ENCODE assay signal across 8 cellular contexts in the genomic region with DNA sequence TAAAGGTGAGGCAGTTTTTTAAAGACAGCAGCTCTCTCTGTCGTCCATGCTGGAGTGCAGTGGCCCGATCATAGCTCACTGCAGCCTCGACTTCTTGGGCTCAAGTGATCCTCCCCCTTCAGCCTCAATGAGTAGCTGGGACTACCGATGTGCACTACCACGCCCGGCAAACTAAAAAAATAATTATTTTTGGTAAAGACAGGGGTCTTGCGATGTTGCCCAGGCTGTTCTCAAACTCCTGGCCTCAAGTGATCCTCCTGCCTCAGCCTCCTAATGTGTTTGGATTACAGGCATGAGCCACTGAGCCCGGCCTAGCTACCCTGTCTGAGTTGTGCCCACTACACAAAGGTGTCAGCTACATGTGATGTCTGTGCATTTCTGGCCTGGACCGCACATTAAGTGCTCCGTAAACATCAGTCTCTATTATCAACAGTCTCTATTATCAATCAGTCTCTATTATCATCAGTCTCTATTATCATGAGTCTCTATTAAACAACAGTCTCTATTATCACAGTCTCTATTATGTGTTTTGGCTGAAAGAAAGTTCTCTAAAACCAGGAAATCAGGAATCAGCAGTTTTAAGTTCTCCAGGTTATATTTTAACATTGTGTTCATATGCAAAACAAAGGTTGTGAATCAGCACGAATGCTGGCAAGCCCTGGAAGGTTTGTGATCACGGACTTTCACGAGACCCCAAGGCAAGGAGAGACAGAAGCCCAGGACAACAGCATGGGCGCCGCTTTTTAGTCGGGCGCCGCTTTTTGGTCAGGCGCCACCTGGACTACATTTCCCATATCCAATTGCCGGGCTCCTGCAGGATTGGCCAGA. TPM values are rescaled to one million over a fixed set of nuclear protein-coding genes. Genes with fewer than 3 reads are reported as not detected.
DNase-seq lines count a peak whose midpoint lies in the region; ATAC-seq, FAIRE-seq and TF ChIP-seq lines count a peak whose summit lies in the region.

No MANE protein-coding gene starts in this region.

- ATAC-seq in PC-3 (no peak), pancreas (no peak), HG02852 (IDR thresholded peaks at IDR 0.05; ENCODE audit: unreplicated experiment) (no peak), GM21576 (IDR thresholded peaks at IDR 0.05; ENCODE audit: unreplicated experiment) (no peak)

- dilution Hi-C loops in endothelial cell of umbilical vein (cut with MboI; ENCODE audit: extremely low pct_ligation_motif_present, low sequenced_read_pairs): no loop called here

- no peaks in the 10 kb centered on the region for H3K9me2 ChIP-seq in PC-3 (replicated peaks; ENCODE audit: low read length)

- POLR2A ChIA-PET in PC-3 (lab: Charles Lee; ENCODE audit: unreplicated experiment) (interaction anchor here (0.6 kb wide), 1 partner anchor 675 kb away, joined by 3 read pairs; no protein-coding TSS in a partner anchor), endothelial cell of umbilical vein (lab: Charles Lee) (no interaction called here)

- H3K79me2 ChIP-seq in PC-3 (ENCODE audit: low read length) (peaks cover 7% of the 10 kb centered on the region), endothelial cell of umbilical vein (ENCODE audit: control insufficient read depth, insufficient read depth, low read length) (no peaks in the 10 kb centered on the region)

- TF ChIP-seq CTCF in PC-3 (conservative IDR thresholded peaks at IDR 0.05; ENCODE audit: low read depth, low read length): no peak
- no peak for TF ChIP-seq CTCF in endothelial cell of umbilical vein (IDR thresholded peaks at IDR 0.05; ENCODE audit: extremely low read depth in 1 of 2, insufficient read depth in 1 of 2, low read depth in 1 of 2, low read length in 2 of 2)
- TF ChIP-seq CTCF in pancreas (IDR thresholded peaks at IDR 0.05): no peak

- no peak for DNase-seq in PC-3
- no peak for DNase-seq in endothelial cell of umbilical vein (ENCODE audit: low read depth, low spot score)
- DNase-seq in pancreas: peak in 1 of 6 donors; percentile 22
- DNase-seq in NCI-H1694 (lab: John Stamatoyannopoulos, UW): no peak
- no peak for DNase-seq in DMS 273 treated with DMSO at 0.1 percent for 48 hours (lab: John Stamatoyannopoulos, UW)

- H4K20me1 ChIP-seq in PC-3 (ENCODE audit: low read length): no peaks in the 10 kb centered on the region
- H4K20me1 ChIP-seq in endothelial cell of umbilical vein (replicated peaks; ENCODE audit: control insufficient read depth, extremely low read depth, insufficient read depth, low read length): no peaks in the 10 kb centered on the region

- CTCF ChIA-PET in PC-3 (lab: Charles Lee): no interaction called here
- CTCF ChIA-PET in endothelial cell of umbilical vein (lab: Charles Lee): interaction anchor here (0.7 to 1.1 kb wide), 7 partner anchors 44 to 862 kb away, joined by 3 to 10 read pairs (median 4); no protein-coding TSS in a partner anchor

- BruUV-seq in PC-3 (replicated peaks; lab: Mats Ljungman, UMichigan): TSS peak; percentile 33
- BruUV-seq in endothelial cell of umbilical vein (replicated peaks; lab: Mats Ljungman, UMichigan): TSS peak; percentile 22

- H3K4me3 ChIP-seq in PC-3 (ENCODE audit: low read length) (peak overlapping the region; percentile 95), endothelial cell of umbilical vein (replicated peaks in 1 of 3; ENCODE audit: insufficient read depth in 1 of 3, low read depth in 1 of 3, low read length in 3 of 3) (peak overlapping the region in 2 of 3 experiments; percentile 54 to 79), pancreas (peak overlapping the region; percentile 73 to 99 (median 88))

- H3K27me3 ChIP-seq in PC-3 (ENCODE audit: low read length) (peaks cover 12% of the 10 kb centered on the region), endothelial cell of umbilical vein (ENCODE audit: control insufficient read depth in 2 of 2, insufficient read depth in 2 of 2, low read length in 2 of 2) (no peaks in the 10 kb centered on the region), pancreas (no peaks in the 10 kb centered on the region)

- H3K9me1 ChIP-seq in endothelial cell of umbilical vein (replicated peaks; ENCODE audit: control insufficient read depth, extremely low read depth, insufficient read depth, low read length): no peaks in the 10 kb centered on the region

- peak overlapping the region; percentile 46; the same call in 1 of the 2 replicates for H3K27ac ChIP-seq in PC-3 (ENCODE audit: low read length)
- H3K27ac ChIP-seq in endothelial cell of umbilical vein (ENCODE audit: insufficient read depth, low read depth, low read length): peak overlapping the region; percentile 10
- peak overlapping the region; percentile 73 to 87 (median 82) for H3K27ac ChIP-seq in pancreas

- H3F3A ChIP-seq in PC-3 (ENCODE audit: low read length, unreplicated experiment): no peaks in the 10 kb centered on the region

- intact Hi-C loops in PC-3 (cut with micrococcal nuclease): loop anchor here (2.0 kb wide), 1 partner anchor 424 kb away; no protein-coding TSS in a partner anchor
- intact Hi-C loops in endothelial cell of umbilical vein (cut with micrococcal nuclease): loop anchor here (1.0 to 5.0 kb wide), 6 partner anchors 50 to 908 kb away; partner anchors contain the start of gene NUDT7
- intact Hi-C loops in pancreas (cut with DNase I): no loop called here

- H3K9me3 ChIP-seq in ES-I3 (ENCODE audit: control insufficient read depth, insufficient read depth, low read length) (no peaks in the 10 kb centered on the region; the same call in 1 of the 2 replicates), PC-3 (ENCODE audit: low read length) (no peaks in the 10 kb centered on the region), endothelial cell of umbilical vein (replicated peaks; ENCODE audit: control insufficient read depth, insufficient read depth, low read length) (no peaks in the 10 kb centered on the region), pancreas (no peaks in the 10 kb centered on the region)

- FAIRE-seq in endothelial cell of umbilical vein (lab: Jason Lieb, UNC) (peak; percentile 8), pancreas (lab: Jason Lieb, UNC) (no peak)

- H3K9ac ChIP-seq in ES-I3 (ENCODE audit: low read depth, low read length) (peak overlapping the region; percentile 83; the same call in 1 of the 2 replicates), PC-3 (ENCODE audit: low read length) (peak overlapping the region; percentile 86), endothelial cell of umbilical vein (replicated peaks; ENCODE audit: extremely low read depth, insufficient read depth, low read length) (peak overlapping the region; percentile 54)

- H3K36me3 ChIP-seq in ES-I3 (ENCODE audit: insufficient read depth, low read length) (no peaks in the 10 kb centered on the region; the same call in 1 of the 2 replicates), PC-3 (ENCODE audit: low read depth, low read length) (no peaks in the 10 kb centered on the region), endothelial cell of umbilical vein (ENCODE audit: control insufficient read depth in 2 of 2, extremely low read depth in 1 of 2, insufficient read depth in 2 of 2, low read length in 2 of 2) (no peaks in the 10 kb centered on the region), pancreas (no peaks in the 10 kb centered on the region)

- peak overlapping the region; percentile 96 for H3K4me2 ChIP-seq in PC-3 (ENCODE audit: low read length)
- peak overlapping the region; percentile 76 for H3K4me2 ChIP-seq in endothelial cell of umbilical vein (ENCODE audit: insufficient read depth, low read length)

- H3K4me1 ChIP-seq in ES-I3 (ENCODE audit: insufficient read depth, low read length) (no peaks in the 10 kb centered on the region), PC-3 (ENCODE audit: insufficient read depth, low read length) (peaks cover 17% of the 10 kb centered on the region), endothelial cell of umbilical vein (ENCODE audit: control insufficient read depth, extremely low read depth, insufficient read depth, low read length) (peaks cover 9% of the 10 kb centered on the region), pancreas (peaks cover 0 to 4% (median 0%) of the 10 kb centered on the region in 3 donors)

- H2AFZ ChIP-seq in PC-3 (ENCODE audit: low read length): peak overlapping the region; percentile 92
- peak overlapping the region; percentile 76 for H2AFZ ChIP-seq in endothelial cell of umbilical vein (ENCODE audit: low read depth, low read length)

- TF ChIP-seq POLR2A in endothelial cell of umbilical vein (IDR thresholded peaks at IDR 0.05; ENCODE audit: low read depth, low read length): peak; percentile 24

- WGBS in pancreas, 2 donors: 39 to 41% methylated on average over 20 of the region's 20 CpGs

TF ChIP-seq in endothelial cell of umbilical vein, 7 proteins besides CTCF, POLR2A, EP300 and RAD21:
- TF ChIP-seq MYC (IDR thresholded peaks at IDR 0.05; ENCODE audit: low read depth, low read length): no peak
- peak; percentile 29 for TF ChIP-seq POLR2AphosphoS5 (IDR thresholded peaks at IDR 0.05; ENCODE audit: insufficient read depth, low read depth, low read length)

RNA-seq across cellular contexts. Expression of gene WWOX, which starts 0.7 kb away (rescaled TPM):
- 28.3 and 60.7 TPM in 2 replicates for total RNA-seq in PC-3 (2014; rRNA removed)
- 12.0 and 12.5 TPM in 2 replicates for total RNA-seq in endothelial cell of umbilical vein
- 4.4 and 6.2 TPM in 2 replicates for polyA plus RNA-seq in endothelial cell of umbilical vein
- 5.9 and 6.5 TPM in 2 replicates for polyA plus RNA-seq in endothelial cell of umbilical vein (2011; cell fraction: cytosol; rRNA removed)
- 9.3 and 13.0 TPM in 2 replicates for polyA plus RNA-seq in endothelial cell of umbilical vein (2011; cell fraction: nucleus; rRNA removed)
- polyA plus RNA-seq in endothelial cell of umbilical vein (2012): 6.5 and 7.7 TPM in 2 replicates
- 9.1 and 12.0 TPM in 2 replicates for polyA minus RNA-seq in endothelial cell of umbilical vein
- 9.8 TPM for polyA minus RNA-seq in endothelial cell of umbilical vein (2011; cell fraction: cytosol; rRNA and poly(A)+ RNA removed)
- polyA minus RNA-seq in endothelial cell of umbilical vein (2011; cell fraction: nucleus; rRNA and poly(A)+ RNA removed): 15.2 and 25.7 TPM in 2 replicates
- 10 to 100 TPM in 3 of 6 donors, 1 to 10 TPM in 3; 6.8 to 14.4 (median 10.2) TPM for total RNA-seq in pancreas
- polyA plus RNA-seq in pancreas: 10 to 100 TPM; 12.9 to 13.2 TPM

Comparison
In these comparisons a context has a peak if more than half of its experiments do, and no peak if none do; other contexts are left out.
1. H3K27ac ChIP-seq: peak in every context shown above with its lines; median percentile 82 in pancreas; 46 in PC-3; 10 in endothelial cell of umbilical vein.
2. intact Hi-C loops: an anchor here in PC-3 (2.0 kb wide) and endothelial cell of umbilical vein (1.0 to 5.0 kb wide); none called in pancreas.